1 cellular context compared by ENCODE assay signal in genomic region chr7:21945374-21946227, GRCh38.
TF ChIP-seq lines count a peak whose summit lies in the region.

Gene CDCA7L, minus strand, starts transcription at chr7:21945899. Its CDS starts 95 bp downstream, at chr7:21945804.

TF ChIP-seq in HEK293, 187 proteins besides CTCF, POLR2A, EP300 and RAD21 (continued from another document and continues in another):
- TF ChIP-seq, protein P1, sequence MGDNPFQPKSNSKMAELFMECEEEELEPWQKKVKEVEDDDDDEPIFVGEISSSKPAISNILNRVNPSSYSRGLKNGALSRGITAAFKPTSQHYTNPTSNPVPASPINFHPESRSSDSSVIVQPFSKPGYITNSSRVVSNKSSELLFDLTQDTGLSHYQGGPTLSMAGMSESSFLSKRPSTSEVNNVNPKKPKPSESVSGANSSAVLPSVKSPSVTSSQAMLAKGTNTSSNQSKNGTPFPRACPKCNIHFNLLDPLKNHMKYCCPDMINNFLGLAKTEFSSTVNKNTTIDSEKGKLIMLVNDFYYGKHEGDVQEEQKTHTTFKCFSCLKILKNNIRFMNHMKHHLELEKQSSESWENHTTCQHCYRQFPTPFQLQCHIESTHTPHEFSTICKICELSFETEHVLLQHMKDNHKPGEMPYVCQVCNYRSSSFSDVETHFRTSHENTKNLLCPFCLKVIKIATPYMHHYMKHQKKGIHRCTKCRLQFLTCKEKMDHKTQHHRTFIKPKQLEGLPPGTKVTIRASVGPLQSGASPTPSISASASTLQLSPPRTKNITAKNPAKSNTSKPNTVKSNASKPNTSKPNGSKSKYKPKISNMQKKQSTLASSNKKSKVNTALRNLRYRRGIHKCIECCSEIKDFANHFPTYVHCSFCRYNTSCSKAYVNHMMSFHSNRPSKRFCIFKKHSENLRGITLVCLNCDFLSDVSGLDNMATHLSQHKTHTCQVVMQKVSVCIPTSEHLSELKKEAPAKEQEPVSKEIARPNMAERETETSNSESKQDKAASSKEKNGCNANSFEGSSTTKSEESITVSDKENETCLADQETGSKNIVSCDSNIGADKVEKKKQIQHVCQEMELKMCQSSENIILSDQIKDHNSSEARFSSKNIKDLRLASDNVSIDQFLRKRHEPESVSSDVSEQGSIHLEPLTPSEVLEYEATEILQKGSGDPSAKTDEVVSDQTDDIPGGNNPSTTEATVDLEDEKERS (tag by site-specific recombination; IDR thresholded peaks at IDR 0.05) = no peak
- TF ChIP-seq ZNF549 (tag by site-specific recombination; IDR thresholded peaks at IDR 0.05) (no peak), ZNF114 (tag by site-specific recombination; IDR thresholded peaks at IDR 0.05) (no peak), ZNF514 (tag by site-specific recombination; IDR thresholded peaks at IDR 0.05) (no peak), ZBTB17 (tag by site-specific recombination; IDR thresholded peaks at IDR 0.05) (0 out of 2 replicates have a peak, but pooled peaks have one; percentile 61), ZNF626 (tag by site-specific recombination; IDR thresholded peaks at IDR 0.05) (no peak), ZBTB48 (tag by site-specific recombination; IDR thresholded peaks at IDR 0.05) (no peak), PRDM10 (tag by site-specific recombination; IDR thresholded peaks at IDR 0.05) (peak; percentile 100), OSR2 (tag by site-specific recombination; IDR thresholded peaks at IDR 0.05) (no peak), ZNF658 (tag by site-specific recombination; IDR thresholded peaks at IDR 0.05) (no peak), KLF10 (tag by site-specific recombination; IDR thresholded peaks at IDR 0.05) (peak; percentile 76), ZNF610 (tag by site-specific recombination; IDR thresholded peaks at IDR 0.05; ENCODE audit: borderline replicate concordance) (no peak), ZNF184 (tag by site-specific recombination; IDR thresholded peaks at IDR 0.05) (no peak), ZNF16 (tag by site-specific recombination; IDR thresholded peaks at IDR 0.05; ENCODE audit: low read depth) (no peak), SCRT1 (tag by site-specific recombination; IDR thresholded peaks at IDR 0.05; ENCODE audit: borderline replicate concordance) (no peak), ZNF837 (tag by site-specific recombination; IDR thresholded peaks at IDR 0.05) (no peak), ZFP69B (tag by site-specific recombination; IDR thresholded peaks at IDR 0.05) (peak; percentile 70; the same call in 1 of the 2 replicates), ELK4 (IDR thresholded peaks at IDR 0.05; ENCODE audit: borderline replicate concordance, low read depth, low read length) (no peak), ZNF707 (tag by site-specific recombination; IDR thresholded peaks at IDR 0.05) (no peak), ZNF146 (tag by site-specific recombination; IDR thresholded peaks at IDR 0.05) (no peak), ZBTB7A (tag by site-specific recombination; IDR thresholded peaks at IDR 0.05; ENCODE audit: low read depth) (peak; percentile 59; the same call in 1 of the 2 replicates), RBAK (tag by site-specific recombination; IDR thresholded peaks at IDR 0.05) (no peak), ZNF600 (tag by site-specific recombination; IDR thresholded peaks at IDR 0.05) (peak; percentile 89), ZNF155 (tag by site-specific recombination; IDR thresholded peaks at IDR 0.05) (no peak), ZBTB21 (tag by site-specific recombination; IDR thresholded peaks at IDR 0.05) (no peak), ZNF121 (tag by site-specific recombination; IDR thresholded peaks at IDR 0.05) (no peak), ZNF398 (tag by site-specific recombination; IDR thresholded peaks at IDR 0.05) (peak; percentile 44; the same call in 1 of the 2 replicates), ZNF426 (tag by site-specific recombination; IDR thresholded peaks at IDR 0.05) (no peak), ZNF449 (tag by site-specific recombination; IDR thresholded peaks at IDR 0.05) (peak; percentile 98), ZNF530 (tag by site-specific recombination; IDR thresholded peaks at IDR 0.05; ENCODE audit: low read depth) (no peak), ZNF629 (tag by site-specific recombination; IDR thresholded peaks at IDR 0.05) (peak; percentile 71; the same call in 1 of the 2 replicates), ZNF521 (tag by site-specific recombination; IDR thresholded peaks at IDR 0.05) (no peak), ZNF488 (tag by site-specific recombination; IDR thresholded peaks at IDR 0.05) (no peak), ZNF335 (tag by site-specific recombination; conservative IDR thresholded peaks at IDR 0.05) (no peak; the same call in 1 of the 2 replicates), ZNF354C (tag by site-specific recombination; IDR thresholded peaks at IDR 0.05; ENCODE audit: borderline replicate concordance, low read depth) (no peak), ZNF157 (tag by site-specific recombination; IDR thresholded peaks at IDR 0.05) (no peak), PRDM1 (tag by site-specific recombination; IDR thresholded peaks at IDR 0.05) (no peak; the same call in 1 of the 2 replicates), ZNF404 (tag by site-specific recombination; IDR thresholded peaks at IDR 0.05) (no peak), ZNF10 (tag by site-specific recombination; IDR thresholded peaks at IDR 0.05) (no peak), ZBTB20 (tag by site-specific recombination; IDR thresholded peaks at IDR 0.05) (peak; percentile 83), ZFP37 (tag by site-specific recombination; IDR thresholded peaks at IDR 0.05) (peak; percentile 38; the same call in 1 of the 2 replicates), GLI4 (tag by site-specific recombination; IDR thresholded peaks at IDR 0.05) (no peak), ZNF791 (tag by site-specific recombination; IDR thresholded peaks at IDR 0.05) (no peak), ZNF362 (tag by site-specific recombination; IDR thresholded peaks at IDR 0.05) (no peak), SP2 (tag by site-specific recombination; IDR thresholded peaks at IDR 0.05) (peak; percentile 65), GLIS2 (tag by site-specific recombination; IDR thresholded peaks at IDR 0.05) (peak; percentile 50)
- TF ChIP-seq, protein P2, sequence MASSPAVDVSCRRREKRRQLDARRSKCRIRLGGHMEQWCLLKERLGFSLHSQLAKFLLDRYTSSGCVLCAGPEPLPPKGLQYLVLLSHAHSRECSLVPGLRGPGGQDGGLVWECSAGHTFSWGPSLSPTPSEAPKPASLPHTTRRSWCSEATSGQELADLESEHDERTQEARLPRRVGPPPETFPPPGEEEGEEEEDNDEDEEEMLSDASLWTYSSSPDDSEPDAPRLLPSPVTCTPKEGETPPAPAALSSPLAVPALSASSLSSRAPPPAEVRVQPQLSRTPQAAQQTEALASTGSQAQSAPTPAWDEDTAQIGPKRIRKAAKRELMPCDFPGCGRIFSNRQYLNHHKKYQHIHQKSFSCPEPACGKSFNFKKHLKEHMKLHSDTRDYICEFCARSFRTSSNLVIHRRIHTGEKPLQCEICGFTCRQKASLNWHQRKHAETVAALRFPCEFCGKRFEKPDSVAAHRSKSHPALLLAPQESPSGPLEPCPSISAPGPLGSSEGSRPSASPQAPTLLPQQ (tag by site-specific recombination; IDR thresholded peaks at IDR 0.05) = peak; percentile 89
- TF ChIP-seq, protein P3, sequence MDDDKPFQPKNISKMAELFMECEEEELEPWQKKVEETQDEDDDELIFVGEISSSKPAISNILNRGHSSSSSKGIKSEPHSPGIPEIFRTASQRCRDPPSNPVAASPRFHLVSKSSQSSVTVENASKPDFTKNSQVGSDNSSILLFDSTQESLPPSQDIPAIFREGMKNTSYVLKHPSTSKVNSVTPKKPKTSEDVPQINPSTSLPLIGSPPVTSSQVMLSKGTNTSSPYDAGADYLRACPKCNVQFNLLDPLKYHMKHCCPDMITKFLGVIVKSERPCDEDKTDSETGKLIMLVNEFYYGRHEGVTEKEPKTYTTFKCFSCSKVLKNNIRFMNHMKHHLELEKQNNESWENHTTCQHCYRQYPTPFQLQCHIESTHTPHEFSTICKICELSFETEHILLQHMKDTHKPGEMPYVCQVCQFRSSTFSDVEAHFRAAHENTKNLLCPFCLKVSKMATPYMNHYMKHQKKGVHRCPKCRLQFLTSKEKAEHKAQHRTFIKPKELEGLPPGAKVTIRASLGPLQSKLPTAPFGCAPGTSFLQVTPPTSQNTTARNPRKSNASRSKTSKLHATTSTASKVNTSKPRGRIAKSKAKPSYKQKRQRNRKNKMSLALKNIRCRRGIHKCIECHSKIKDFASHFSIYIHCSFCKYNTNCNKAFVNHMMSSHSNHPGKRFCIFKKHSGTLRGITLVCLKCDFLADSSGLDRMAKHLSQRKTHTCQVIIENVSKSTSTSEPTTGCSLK (tag by site-specific recombination; IDR thresholded peaks at IDR 0.05) = no peak
- TF ChIP-seq, protein P4, sequence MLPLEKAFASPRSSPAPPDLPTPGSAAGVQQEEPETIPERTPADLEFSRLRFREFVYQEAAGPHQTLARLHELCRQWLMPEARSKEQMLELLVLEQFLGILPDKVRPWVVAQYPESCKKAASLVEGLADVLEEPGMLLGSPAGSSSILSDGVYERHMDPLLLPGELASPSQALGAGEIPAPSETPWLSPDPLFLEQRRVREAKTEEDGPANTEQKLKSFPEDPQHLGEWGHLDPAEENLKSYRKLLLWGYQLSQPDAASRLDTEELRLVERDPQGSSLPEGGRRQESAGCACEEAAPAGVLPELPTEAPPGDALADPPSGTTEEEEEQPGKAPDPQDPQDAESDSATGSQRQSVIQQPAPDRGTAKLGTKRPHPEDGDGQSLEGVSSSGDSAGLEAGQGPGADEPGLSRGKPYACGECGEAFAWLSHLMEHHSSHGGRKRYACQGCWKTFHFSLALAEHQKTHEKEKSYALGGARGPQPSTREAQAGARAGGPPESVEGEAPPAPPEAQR (tag by site-specific recombination; IDR thresholded peaks at IDR 0.05) = no peak
